18 cellular contexts compared by ENCODE assay signal in genomic region chr3:79246875-79247274, GRCh38.
"Had no signal": no experiment of that assay in that cellular context is flagged by ENCODE, and none has a peak within 500 bp of the region (broad histone marks: within the 10 kb centered on the region; RNA-seq: fewer than 3 reads in every experiment).

No MANE protein-coding gene starts in this region.

- ATAC-seq: activated CD8-positive, alpha-beta memory T cell treated with anti-CD3 and anti-CD28 coated beads, Interleukin-2, amount 10 ng/mL, durations not matched to agents 7 days and 5 days; psoas muscle; sciatic nerve; stimulated activated effector memory CD8-positive, alpha-beta T cell treated with anti-CD3 and anti-CD28 coated beads, Interleukin-12 subunit alpha, Interleukin-12 subunit beta, amount 100 ng/mL, for 72 hours had no signal

- H3K9me3 ChIP-seq: colonic mucosa had no signal

- H3K4me3 Mint-ChIP-seq: activated CD4-positive, alpha-beta memory T cell treated with anti-CD3 and anti-CD28 coated beads for 36 hours; activated CD8-positive, alpha-beta memory T cell treated with anti-CD3 and anti-CD28 coated beads, Interleukin-2, amount 10 ng/mL, durations not matched to agents 7 days and 5 days; activated naive CD4-positive, alpha-beta T cell treated with anti-CD3 and anti-CD28 coated beads, Interleukin-2, amount 10 ng/mL, durations not matched to agents 7 days and 5 days; activated T-cell treated with anti-CD3 and anti-CD28 coated beads, Interleukin-2, amount 50 U/mL, for 24 hours; nephron progenitor cell; stimulated activated effector memory CD8-positive, alpha-beta T cell treated with anti-CD3 and anti-CD28 coated beads, Interleukin-12 subunit alpha, Interleukin-12 subunit beta, amount 100 ng/mL, for 72 hours had no signal

- H3K27me3 ChIP-seq: cardiac muscle cell, colonic mucosa, esophagus squamous epithelium, tibial artery had no signal

- H3K4me3 ChIP-seq: cardiac muscle cell, colonic mucosa, psoas muscle, tibial artery had no signal

- DNase-seq: activated CD4-positive, alpha-beta memory T cell treated with anti-CD3 and anti-CD28 coated beads for 36 hours; activated CD8-positive, alpha-beta memory T cell treated with anti-CD3 and anti-CD28 coated beads, Interleukin-2, amount 10 ng/mL, durations not matched to agents 7 days and 5 days; activated naive CD4-positive, alpha-beta T cell treated with anti-CD3 and anti-CD28 coated beads, Interleukin-2, amount 10 ng/mL, durations not matched to agents 7 days and 5 days; activated T-cell treated with anti-CD3 and anti-CD28 coated beads, Interleukin-2, amount 50 U/mL, for 24 hours; colonic mucosa; esophagus squamous epithelium; foreskin melanocyte; nephron progenitor cell; psoas muscle; stimulated activated CD4-positive, alpha-beta T cell treated with anti-CD3 and anti-CD28 coated beads, Interleukin-12 subunit alpha, Interleukin-12 subunit beta, amount 100 ng/mL, for 4 hours; stimulated activated CD4-positive, alpha-beta T cell treated with anti-CD3 and anti-CD28 coated beads, Interleukin-2, amount 100 ng/mL, for 24 hours; T-helper 1 cell; T1000; tibial artery; WERI-Rb-1 had no signal

- H3K4me1 ChIP-seq: colonic mucosa, psoas muscle had no signal

- H3K36me3 ChIP-seq: cardiac muscle cell, colonic mucosa, esophagus squamous epithelium, tibial artery, WERI-Rb-1 had no signal

- H3K27me3 Mint-ChIP-seq: activated CD4-positive, alpha-beta memory T cell treated with anti-CD3 and anti-CD28 coated beads for 36 hours; activated CD8-positive, alpha-beta memory T cell treated with anti-CD3 and anti-CD28 coated beads, Interleukin-2, amount 10 ng/mL, durations not matched to agents 7 days and 5 days; activated naive CD4-positive, alpha-beta T cell treated with anti-CD3 and anti-CD28 coated beads, Interleukin-2, amount 10 ng/mL, durations not matched to agents 7 days and 5 days; activated T-cell treated with anti-CD3 and anti-CD28 coated beads, Interleukin-2, amount 50 U/mL, for 24 hours had no signal

- H3K4me1 Mint-ChIP-seq: activated CD8-positive, alpha-beta memory T cell treated with anti-CD3 and anti-CD28 coated beads, Interleukin-2, amount 10 ng/mL, durations not matched to agents 7 days and 5 days; activated naive CD4-positive, alpha-beta T cell treated with anti-CD3 and anti-CD28 coated beads, Interleukin-2, amount 10 ng/mL, durations not matched to agents 7 days and 5 days; nephron progenitor cell; stimulated activated effector memory CD8-positive, alpha-beta T cell treated with anti-CD3 and anti-CD28 coated beads, Interleukin-12 subunit alpha, Interleukin-12 subunit beta, amount 100 ng/mL, for 72 hours had no signal

- H3K27ac ChIP-seq: cardiac muscle cell, colonic mucosa, psoas muscle, tibial artery, WERI-Rb-1 had no signal

- H3K36me3 Mint-ChIP-seq: activated CD4-positive, alpha-beta memory T cell treated with anti-CD3 and anti-CD28 coated beads for 36 hours; activated CD8-positive, alpha-beta memory T cell treated with anti-CD3 and anti-CD28 coated beads, Interleukin-2, amount 10 ng/mL, durations not matched to agents 7 days and 5 days; activated naive CD4-positive, alpha-beta T cell treated with anti-CD3 and anti-CD28 coated beads, Interleukin-2, amount 10 ng/mL, durations not matched to agents 7 days and 5 days; stimulated activated effector memory CD8-positive, alpha-beta T cell treated with anti-CD3 and anti-CD28 coated beads, Interleukin-12 subunit alpha, Interleukin-12 subunit beta, amount 100 ng/mL, for 72 hours had no signal

- H3K27ac Mint-ChIP-seq: activated CD4-positive, alpha-beta memory T cell treated with anti-CD3 and anti-CD28 coated beads for 36 hours; activated CD8-positive, alpha-beta memory T cell treated with anti-CD3 and anti-CD28 coated beads, Interleukin-2, amount 10 ng/mL, durations not matched to agents 7 days and 5 days; activated naive CD4-positive, alpha-beta T cell treated with anti-CD3 and anti-CD28 coated beads, Interleukin-2, amount 10 ng/mL, durations not matched to agents 7 days and 5 days; activated T-cell treated with anti-CD3 and anti-CD28 coated beads, Interleukin-2, amount 50 U/mL, for 24 hours; nephron progenitor cell; stimulated activated effector memory CD8-positive, alpha-beta T cell treated with anti-CD3 and anti-CD28 coated beads, Interleukin-12 subunit alpha, Interleukin-12 subunit beta, amount 100 ng/mL, for 72 hours had no signal
